In genomic region chr12:85283560-85283959, GRCh38 we compare ENCODE assay signal across 17 cellular contexts. TPM values are rescaled to one million over a fixed set of nuclear protein-coding genes. Genes with fewer than 3 reads are reported as not detected.
"Had no signal": no experiment of that assay in that cellular context is flagged by ENCODE, and none has a peak within 500 bp of the region (broad histone marks: within the 10 kb centered on the region; RNA-seq: fewer than 3 reads in every experiment).

No MANE protein-coding gene starts in this region.

- H3K4me2 ChIP-seq: smooth muscle cell had no signal

- H3K4me3 ChIP-seq: gastroesophageal sphincter, pancreas, smooth muscle cell, testis, upper lobe of left lung had no signal

- H3K27ac ChIP-seq: gastroesophageal sphincter, neutrophil, pancreas, testis, upper lobe of left lung had no signal

- H3K9me3 ChIP-seq: neutrophil, testis had no signal

- ATAC-seq: esophagus mucosa; gastroesophageal sphincter; naive thymus-derived CD4-positive, alpha-beta T cell; pancreas; sciatic nerve; stimulated activated naive CD8-positive, alpha-beta T cell treated with anti-CD3 and anti-CD28 coated beads, Interleukin-15, amount 100 ng/mL, for 72 hours had no signal

- H3K36me3 ChIP-seq: gastroesophageal sphincter, neutrophil, pancreas, upper lobe of left lung had no signal

- DNase-seq: activated CD4-positive, alpha-beta T cell treated with anti-CD3 and anti-CD28 coated beads, Interleukin-2, amount 50 U/mL, for 4 hours; effector CD8-positive, alpha-beta T cell; mesenchymal stem cell; naive thymus-derived CD4-positive, alpha-beta T cell; pancreas; stimulated activated CD4-positive, alpha-beta T cell treated with anti-CD3 and anti-CD28 coated beads, Interleukin-4, amount 100 ng/mL, for 1 hour; stimulated activated naive CD8-positive, alpha-beta T cell treated with anti-CD3 and anti-CD28 coated beads, Interleukin-15, amount 100 ng/mL, for 72 hours; testis; upper lobe of left lung had no signal

RNA-seq across cellular contexts. Expression of gene ALX1, which starts 3.5 kb away (rescaled TPM):
- total RNA-seq: cerebellum; esophagus mucosa; gastroesophageal sphincter; liver; mucosa of gallbladder; naive thymus-derived CD4-positive, alpha-beta T cell; pancreas had no signal
- polyA plus RNA-seq: liver; naive thymus-derived CD4-positive, alpha-beta T cell; pancreas had no signal
